In genomic region chr5:2732004-2732403, GRCh38 we compare ENCODE assay signal across 37 cellular contexts. TPM values are rescaled to one million over a fixed set of nuclear protein-coding genes. Genes with fewer than 3 reads are reported as not detected.
"Had no signal": no experiment of that assay in that cellular context is flagged by ENCODE, and none has a peak within 500 bp of the region (broad histone marks: within the 10 kb centered on the region; RNA-seq: fewer than 3 reads in every experiment).

No MANE protein-coding gene starts in this region.

- H3K4me3 Mint-ChIP-seq: activated B cell treated with CpG ODN at 0.5 μM for 24 hours; activated CD4-positive, alpha-beta memory T cell treated with anti-CD3 and anti-CD28 coated beads for 36 hours; activated CD4-positive, alpha-beta T cell treated with anti-CD3 and anti-CD28 coated beads, Interleukin-2, amount 10 ng/mL, durations not matched to agents 24 days and 14 days; activated CD8-positive, alpha-beta T cell treated with anti-CD3 and anti-CD28 coated beads for 36 hours; activated naive CD4-positive, alpha-beta T cell treated with anti-CD3 and anti-CD28 coated beads for 36 hours; activated naive CD8-positive, alpha-beta T cell treated with anti-CD3 and anti-CD28 coated beads for 36 hours; activated T-cell treated with anti-CD3 and anti-CD28 coated beads, Interleukin-2, amount 50 U/mL, for 4 hours; activated T-cell treated with anti-CD3 and anti-CD28 coated beads, Interleukin-2, amount 50 U/mL, for 72 hours; activated T-helper 1 cell treated with anti-CD3 and anti-CD28 coated beads, Interleukin-12 subunit alpha, Interleukin-12 subunit beta, Interleukin-2, Interleukin-4 antibody, amounts not matched to agents 30 ng/mL and 10 ng/mL and 1 ng/mL, durations not matched to agents 14 hours and 24 hours and 36 hours; activated T-helper 17 cell treated with anti-CD3 and anti-CD28 coated beads, Interleukin-2, amount 50 U/mL, for 72 hours; T-helper 1 cell treated with Interleukin-12 subunit alpha and Interleukin-12 subunit beta and Interleukin-4 antibody, amounts not matched to agents 30 μg/mL and 1 μg/mL, for 36 hours; T-helper 2 cell treated with Interferon-gamma antibody and Interleukin-4, amounts not matched to agents 5 μg/mL and 100 μg/mL, for 36 hours had no signal

- H3K4me3 ChIP-seq: adrenal gland, body of pancreas, breast epithelium had no signal

- H3K27ac Mint-ChIP-seq: activated B cell treated with CpG ODN at 0.5 μM for 24 hours; activated CD4-positive, alpha-beta memory T cell treated with anti-CD3 and anti-CD28 coated beads for 36 hours; activated CD4-positive, alpha-beta T cell treated with anti-CD3 and anti-CD28 coated beads, Interleukin-2, amount 10 ng/mL, durations not matched to agents 24 days and 14 days; activated CD8-positive, alpha-beta T cell treated with anti-CD3 and anti-CD28 coated beads for 36 hours; activated naive CD4-positive, alpha-beta T cell treated with anti-CD3 and anti-CD28 coated beads for 36 hours; activated naive CD4-positive, alpha-beta T cell treated with anti-CD3 and anti-CD28 coated beads, Interleukin-2, amount 50 U/mL, for 72 hours; activated naive CD8-positive, alpha-beta T cell treated with anti-CD3 and anti-CD28 coated beads for 36 hours; activated T-cell treated with anti-CD3 and anti-CD28 coated beads, Interleukin-2, amount 50 U/mL, for 72 hours; activated T-helper 1 cell treated with anti-CD3 and anti-CD28 coated beads, Interleukin-12 subunit alpha, Interleukin-12 subunit beta, Interleukin-2, Interleukin-4 antibody, amounts not matched to agents 30 ng/mL and 10 ng/mL and 1 ng/mL, durations not matched to agents 14 hours and 24 hours and 36 hours; activated T-helper 17 cell treated with anti-CD3 and anti-CD28 coated beads, Interleukin-2, amount 50 U/mL, for 72 hours; T-helper 1 cell treated with Interleukin-12 subunit alpha and Interleukin-12 subunit beta and Interleukin-4 antibody, amounts not matched to agents 30 μg/mL and 1 μg/mL, for 36 hours; T-helper 2 cell treated with Interferon-gamma antibody and Interleukin-4, amounts not matched to agents 5 μg/mL and 100 μg/mL, for 36 hours had no signal

- H3K36me3 ChIP-seq: adrenal gland, brain microvascular endothelial cell, breast epithelium had no signal

- H3K9me3 Mint-ChIP-seq: activated CD4-positive, alpha-beta memory T cell treated with anti-CD3 and anti-CD28 coated beads for 36 hours; activated CD8-positive, alpha-beta T cell treated with anti-CD3 and anti-CD28 coated beads for 36 hours; activated naive CD4-positive, alpha-beta T cell treated with anti-CD3 and anti-CD28 coated beads for 36 hours; activated naive CD8-positive, alpha-beta T cell treated with anti-CD3 and anti-CD28 coated beads for 36 hours; activated T-helper 1 cell treated with anti-CD3 and anti-CD28 coated beads, Interleukin-12 subunit alpha, Interleukin-12 subunit beta, Interleukin-2, Interleukin-4 antibody, amounts not matched to agents 30 ng/mL and 10 ng/mL and 1 ng/mL, durations not matched to agents 14 hours and 24 hours and 36 hours; T-helper 1 cell treated with Interleukin-12 subunit alpha and Interleukin-12 subunit beta and Interleukin-4 antibody, amounts not matched to agents 30 μg/mL and 1 μg/mL, for 36 hours; T-helper 2 cell treated with Interferon-gamma antibody and Interleukin-4, amounts not matched to agents 5 μg/mL and 100 μg/mL, for 36 hours had no signal

- FAIRE-seq: astrocyte, TTC549 had no signal

- H3K27me3 ChIP-seq: brain microvascular endothelial cell, breast epithelium had no signal

- DNase-seq: activated B cell treated with CpG ODN at 0.5 μM for 24 hours; activated CD4-positive, alpha-beta memory T cell treated with anti-CD3 and anti-CD28 coated beads for 36 hours; activated CD4-positive, alpha-beta T cell treated with anti-CD3 and anti-CD28 coated beads for 4 hours; activated CD4-positive, alpha-beta T cell treated with anti-CD3 and anti-CD28 coated beads, Interleukin-2, amount 10 ng/mL, durations not matched to agents 24 days and 14 days; activated CD4-positive, alpha-beta T cell treated with anti-CD3 and anti-CD28 coated beads, Interleukin-2, amount 50 U/mL, for 1 hour; activated CD4-positive, alpha-beta T cell treated with anti-CD3 and anti-CD28 coated beads, Interleukin-2, amount 50 U/mL, for 4 hours; activated CD4-positive, CD25-positive, alpha-beta regulatory T cell treated with anti-CD3 and anti-CD28 coated beads, Interleukin-2, amount 50 U/mL, for 72 hours; activated CD8-positive, alpha-beta memory T cell treated with anti-CD3 and anti-CD28 coated beads, Interleukin-2, amount 50 U/mL, for 4 hours; activated CD8-positive, alpha-beta T cell treated with anti-CD3 and anti-CD28 coated beads for 36 hours; activated effector memory CD4-positive, alpha-beta T cell treated with anti-CD3 and anti-CD28 coated beads, Interleukin-2, amount 50 U/mL, for 16 hours; activated gamma-delta T cell treated with Interleukin-2 at 50 U/mL for 16 hours; activated naive CD4-positive, alpha-beta T cell; activated naive CD4-positive, alpha-beta T cell treated with anti-CD3 and anti-CD28 coated beads for 36 hours; activated naive CD4-positive, alpha-beta T cell treated with anti-CD3 and anti-CD28 coated beads, Interleukin-2, amount 50 U/mL, for 16 hours; activated naive CD8-positive, alpha-beta T cell treated with anti-CD3 and anti-CD28 coated beads for 36 hours; activated T-cell treated with anti-CD3 and anti-CD28 coated beads for 4 hours; activated T-cell treated with anti-CD3 and anti-CD28 coated beads, Interleukin-2, amount 50 U/mL, for 1 hour; activated T-cell treated with anti-CD3 and anti-CD28 coated beads, Interleukin-2, amount 50 U/mL, for 4 hours; activated T-cell treated with anti-CD3 and anti-CD28 coated beads, Interleukin-2, amount 50 U/mL, for 72 hours; amniotic stem cell; body of pancreas; brain microvascular endothelial cell; central memory CD4-positive, alpha-beta T cell; T-helper 1 cell; T-helper 2 cell; T-helper 9 cell had no signal

- H3K36me3 Mint-ChIP-seq: activated CD4-positive, alpha-beta memory T cell treated with anti-CD3 and anti-CD28 coated beads for 36 hours; activated naive CD8-positive, alpha-beta T cell treated with anti-CD3 and anti-CD28 coated beads for 36 hours had no signal

- H3K4me1 Mint-ChIP-seq: activated B cell treated with CpG ODN at 0.5 μM for 24 hours; activated CD4-positive, alpha-beta T cell treated with anti-CD3 and anti-CD28 coated beads, Interleukin-2, amount 10 ng/mL, durations not matched to agents 24 days and 14 days; activated naive CD8-positive, alpha-beta T cell treated with anti-CD3 and anti-CD28 coated beads for 36 hours; activated T-helper 17 cell treated with anti-CD3 and anti-CD28 coated beads, Interleukin-2, amount 50 U/mL, for 72 hours had no signal

- ATAC-seq: activated CD8-positive, alpha-beta T cell treated with anti-CD3 and anti-CD28 coated beads for 36 hours; activated naive CD4-positive, alpha-beta T cell treated with anti-CD3 and anti-CD28 coated beads, Interleukin-2, amount 50 U/mL, for 72 hours; activated T-cell treated with anti-CD3 and anti-CD28 coated beads, Interleukin-2, amount 50 U/mL, for 4 hours; activated T-cell treated with anti-CD3 and anti-CD28 coated beads, Interleukin-2, amount 50 U/mL, for 72 hours; activated T-helper 17 cell treated with anti-CD3 and anti-CD28 coated beads, Interleukin-2, amount 50 U/mL, for 72 hours; body of pancreas had no signal

- H3K27me3 Mint-ChIP-seq: activated B cell treated with CpG ODN at 0.5 μM for 24 hours had no signal

- H3K4me1 ChIP-seq: adrenal gland, body of pancreas, breast epithelium had no signal

- H3K9me3 ChIP-seq: adrenal gland, body of pancreas, breast epithelium had no signal

- H3K27ac ChIP-seq: adrenal gland, body of pancreas, brain microvascular endothelial cell, breast epithelium, VCaP had no signal

RNA-seq across cellular contexts. Expression of gene IRX2, which starts 19.5 kb away (rescaled TPM):
- total RNA-seq: activated B cell treated with CpG ODN at 0.5 μM for 24 hours; activated CD4-positive, alpha-beta memory T cell treated with anti-CD3 and anti-CD28 coated beads for 36 hours; activated CD4-positive, alpha-beta T cell treated with anti-CD3 and anti-CD28 coated beads, Interleukin-2, amount 10 ng/mL, durations not matched to agents 24 days and 14 days; activated CD8-positive, alpha-beta memory T cell treated with anti-CD3 and anti-CD28 coated beads for 36 hours; activated CD8-positive, alpha-beta T cell treated with anti-CD3 and anti-CD28 coated beads for 36 hours; activated naive CD4-positive, alpha-beta T cell treated with anti-CD3 and anti-CD28 coated beads for 36 hours; activated naive CD4-positive, alpha-beta T cell treated with anti-CD3 and anti-CD28 coated beads, Interleukin-2, amount 50 U/mL, for 72 hours; activated naive CD8-positive, alpha-beta T cell treated with anti-CD3 and anti-CD28 coated beads for 36 hours; activated T-cell treated with anti-CD3 and anti-CD28 coated beads, Interleukin-2, amount 50 U/mL, for 72 hours; activated T-helper 1 cell treated with anti-CD3 and anti-CD28 coated beads, Interleukin-12 subunit alpha, Interleukin-12 subunit beta, Interleukin-2, Interleukin-4 antibody, amounts not matched to agents 30 ng/mL and 10 ng/mL and 1 ng/mL, durations not matched to agents 14 hours and 24 hours and 36 hours; activated T-helper 17 cell treated with anti-CD3 and anti-CD28 coated beads, Interleukin-2, amount 50 U/mL, for 72 hours had no signal
